ENCODE assay signal across 17 cellular contexts in genomic region chr18:62643181-62643580, GRCh38.
DNase-seq lines count a peak whose midpoint lies in the region; ATAC-seq and TF ChIP-seq lines count a peak whose summit lies in the region.
"Had no signal": no experiment of that assay in that cellular context is flagged by ENCODE, and none has a peak within 500 bp of the region (broad histone marks: within the 10 kb centered on the region; RNA-seq: fewer than 3 reads in every experiment).

No MANE protein-coding gene starts in this region.

- no peak overlapping the region for H3K4me3 Mint-ChIP-seq in GM23338
- no peak overlapping the region for H3K4me3 Mint-ChIP-seq in stimulated activated naive B cell treated with anti-CD40 and anti-IgM and Interleukin-4, amounts not matched to agents 10 μg/mL and 1 μg/mL and 100 μg/mL, for 72 hours
- H3K4me3 Mint-ChIP-seq: CD4-positive, alpha-beta memory T cell had no signal

- TF ChIP-seq CTCF in GM23338 (conservative IDR thresholded peaks at IDR 0.05; ENCODE audit: low read depth in 2 of 2) = no peak
- TF ChIP-seq CTCF in A673 (conservative IDR thresholded peaks at IDR 0.05; ENCODE audit: low read depth, low read length) = no peak

- ATAC-seq in GM23338 = peak; percentile 58; the same call in 2 of the 3 replicates
- ATAC-seq in stimulated activated naive B cell treated with anti-CD40 and anti-IgM and Interleukin-4, amounts not matched to agents 10 μg/mL and 1 μg/mL and 100 μg/mL, for 72 hours (replicated peaks) = no peak
- ATAC-seq: HCT116, K562 had no signal

- DNase-seq in ELF-1 (ENCODE audit: low read depth, low spot score) (peak; percentile 13), GM23338 (ENCODE audit: low spot score) (no peak), NT2/D1 (ENCODE audit: low read depth, low spot score) (peak; percentile 23), A673 (ENCODE audit: low spot score) (no peak), COLO829 (ENCODE audit: low spot score) (no peak)
- no peak for DNase-seq in stimulated activated naive CD4-positive, alpha-beta T cell (lab: John Stamatoyannopoulos, UW)
- no peak for DNase-seq in stimulated activated naive B cell treated with anti-CD40 and anti-IgM and Interleukin-4, amounts not matched to agents 10 μg/mL and 1 μg/mL and 100 μg/mL, for 72 hours
- DNase-seq: BE2C; CD4-positive, alpha-beta memory T cell; COR-L47; DMS153; DND-41; GF-D8 had no signal

- POLR2A ChIA-PET in A673 (lab: Charles Lee; ENCODE audit: low non-redundant PET) = no interaction called here

- H3K27me3 ChIP-seq in GM23338 (ENCODE audit: insufficient read depth) (no peaks in the 10 kb centered on the region), NT2/D1 (ENCODE audit: insufficient read depth, insufficient read length) (no peaks in the 10 kb centered on the region), neuron (ENCODE audit: insufficient read depth, low read length) (peaks cover 2% of the 10 kb centered on the region), A673 (replicated peaks; ENCODE audit: insufficient read depth, low read depth, low read length, poor library complexity) (no peaks in the 10 kb centered on the region)
- H3K27me3 ChIP-seq: BE2C had no signal

- intact Hi-C loops in A673 (cut with micrococcal nuclease; ENCODE audit: unreplicated experiment) = no loop called here

- CTCF ChIA-PET in A673 (lab: Charles Lee) = no interaction called here

- no peak overlapping the region for H3K9ac ChIP-seq in NT2/D1 (ENCODE audit: insufficient read length, low read depth)

- H3K4me1 Mint-ChIP-seq in GM23338 = peaks cover 11% of the 10 kb centered on the region
- peaks cover 3 to 4% of the 10 kb centered on the region in 2 donors for H3K4me1 Mint-ChIP-seq in stimulated activated naive B cell treated with anti-CD40 and anti-IgM and Interleukin-4, amounts not matched to agents 10 μg/mL and 1 μg/mL and 100 μg/mL, for 72 hours

- H2AFZ ChIP-seq in GM23338 = peak overlapping the region; percentile 41
- peak overlapping the region; percentile 15 for H2AFZ ChIP-seq in neuron (ENCODE audit: low read depth, low read length)

- H3K4me3 ChIP-seq in GM23338 (no peak overlapping the region), NT2/D1 (ENCODE audit: insufficient read length, low read depth) (no peak overlapping the region), neuron (ENCODE audit: low read length) (no peak overlapping the region), A673 (ENCODE audit: low read depth, low read length, poor library complexity, severe bottlenecking) (no peak overlapping the region)
- H3K4me3 ChIP-seq: K562 had no signal

- H3K27me3 Mint-ChIP-seq in GM23338 (ENCODE audit: insufficient read depth, low read depth, poor library complexity) = no peaks in the 10 kb centered on the region
- peaks cover 0 to 4% of the 10 kb centered on the region in 2 donors for H3K27me3 Mint-ChIP-seq in stimulated activated naive B cell treated with anti-CD40 and anti-IgM and Interleukin-4, amounts not matched to agents 10 μg/mL and 1 μg/mL and 100 μg/mL, for 72 hours

- BruUV-seq in A673 (replicated peaks; lab: Mats Ljungman, UMichigan) = no TSS peak

- no peak overlapping the region for H3K27ac Mint-ChIP-seq in GM23338
- H3K27ac Mint-ChIP-seq in stimulated activated naive B cell treated with anti-CD40 and anti-IgM and Interleukin-4, amounts not matched to agents 10 μg/mL and 1 μg/mL and 100 μg/mL, for 72 hours = no peak overlapping the region
- H3K27ac Mint-ChIP-seq: CD4-positive, alpha-beta memory T cell had no signal

- no peaks in the 10 kb centered on the region for H3K79me2 ChIP-seq in GM23338 (replicated peaks; ENCODE audit: insufficient read depth)

- H3K36me3 ChIP-seq in GM23338 (ENCODE audit: insufficient read depth) (no peaks in the 10 kb centered on the region), NT2/D1 (ENCODE audit: insufficient read depth, insufficient read length, low read length) (no peaks in the 10 kb centered on the region), neuron (ENCODE audit: insufficient read depth, low read length) (no peaks in the 10 kb centered on the region), A673 (ENCODE audit: insufficient read depth, low read length, poor library complexity, severe bottlenecking) (no peaks in the 10 kb centered on the region)
- H3K36me3 ChIP-seq: BE2C had no signal

- H3K4me1 ChIP-seq in GM23338 (ENCODE audit: insufficient read depth) = peaks cover 7% of the 10 kb centered on the region; the same call in 1 of the 2 replicates
- no peaks in the 10 kb centered on the region for H3K4me1 ChIP-seq in NT2/D1 (ENCODE audit: insufficient read depth, insufficient read length)
- peaks cover 3% of the 10 kb centered on the region for H3K4me1 ChIP-seq in neuron (ENCODE audit: insufficient read depth, low read length)
- H3K4me1 ChIP-seq in A673 (ENCODE audit: insufficient read depth, low read length, poor library complexity, severe bottlenecking) = no peaks in the 10 kb centered on the region
- H3K4me1 ChIP-seq: BE2C had no signal

- no peak overlapping the region for H3K4me2 ChIP-seq in GM23338

- H3K27ac ChIP-seq in GM23338 (ENCODE audit: low read depth) (no peak overlapping the region), A673 (ENCODE audit: low read depth, low read length, poor library complexity, severe bottlenecking) (no peak overlapping the region)
- H3K27ac ChIP-seq: C4-2B had no signal

- H3K36me3 Mint-ChIP-seq in GM23338 (ENCODE audit: low read depth) = peaks cover 2% of the 10 kb centered on the region; the same call in 1 of the 3 replicates
- no peaks in the 10 kb centered on the region for H3K36me3 Mint-ChIP-seq in stimulated activated naive B cell treated with anti-CD40 and anti-IgM and Interleukin-4, amounts not matched to agents 10 μg/mL and 1 μg/mL and 100 μg/mL, for 72 hours
- H3K36me3 Mint-ChIP-seq: CD4-positive, alpha-beta memory T cell had no signal

- no peaks in the 10 kb centered on the region for H3K9me2 ChIP-seq in GM23338 (ENCODE audit: insufficient read depth)

- H3K9me3 Mint-ChIP-seq in GM23338 = peaks cover 4% of the 10 kb centered on the region; the same call in 2 of the 3 replicates
- no peaks in the 10 kb centered on the region for H3K9me3 Mint-ChIP-seq in stimulated activated naive B cell treated with anti-CD40 and anti-IgM and Interleukin-4, amounts not matched to agents 10 μg/mL and 1 μg/mL and 100 μg/mL, for 72 hours
- H3K9me3 Mint-ChIP-seq: CD4-positive, alpha-beta memory T cell had no signal

- H3K9me3 ChIP-seq in NT2/D1 (ENCODE audit: insufficient read depth, low read length) (no peaks in the 10 kb centered on the region), neuron (ENCODE audit: low read length) (peaks cover 2% of the 10 kb centered on the region), A673 (ENCODE audit: low read depth, low read length, poor library complexity, severe bottlenecking) (no peaks in the 10 kb centered on the region)
- H3K9me3 ChIP-seq: BE2C had no signal

- H4K20me1 ChIP-seq in GM23338 (replicated peaks; ENCODE audit: insufficient read depth) = no peaks in the 10 kb centered on the region

- H3F3A ChIP-seq in GM23338 (replicated peaks; ENCODE audit: low read depth) = no peaks in the 10 kb centered on the region

TF ChIP-seq in GM23338, 12 proteins besides CTCF, POLR2A, EP300 and RAD21 (continues in another document):
- TF ChIP-seq REST (IDR thresholded peaks at IDR 0.05; ENCODE audit: unreplicated experiment) (no peak), ETS1 (IDR thresholded peaks at IDR 0.05) (no peak), CREB1 (CRISPR knock-in tag; IDR thresholded peaks at IDR 0.05; ENCODE audit: low read depth) (no peak), EZH2 (IDR thresholded peaks at IDR 0.05; ENCODE audit: low read depth, unreplicated experiment) (no peak), EZH2phosphoT487 (IDR thresholded peaks at IDR 0.05; ENCODE audit: unreplicated experiment) (no peak), JUNB (IDR thresholded peaks at IDR 0.05; ENCODE audit: unreplicated experiment) (no peak), ZNF114 (CRISPR knock-in tag; IDR thresholded peaks at IDR 0.05) (no peak), NANOG (IDR thresholded peaks at IDR 0.05; ENCODE audit: borderline replicate concordance) (no peak), ZNF331 (CRISPR knock-in tag; IDR thresholded peaks at IDR 0.05; ENCODE audit: low read depth) (no peak)

Comparison
In these comparisons a context has a peak if more than half of its experiments do, and no peak if none do; other contexts are left out.
1. DNase-seq: peak in ELF-1 (single experiment) and NT2/D1 (single experiment); none in GM23338 (single experiment), stimulated activated naive CD4-positive, alpha-beta T cell (0 of 6), A673 (single experiment), COLO829 (single experiment) and stimulated activated naive B cell treated with anti-CD40 and anti-IgM and Interleukin-4, amounts not matched to agents 10 μg/mL and 1 μg/mL and 100 μg/mL, for 72 hours (single experiment).